21 cellular contexts compared by ENCODE assay signal in the genomic region with DNA sequence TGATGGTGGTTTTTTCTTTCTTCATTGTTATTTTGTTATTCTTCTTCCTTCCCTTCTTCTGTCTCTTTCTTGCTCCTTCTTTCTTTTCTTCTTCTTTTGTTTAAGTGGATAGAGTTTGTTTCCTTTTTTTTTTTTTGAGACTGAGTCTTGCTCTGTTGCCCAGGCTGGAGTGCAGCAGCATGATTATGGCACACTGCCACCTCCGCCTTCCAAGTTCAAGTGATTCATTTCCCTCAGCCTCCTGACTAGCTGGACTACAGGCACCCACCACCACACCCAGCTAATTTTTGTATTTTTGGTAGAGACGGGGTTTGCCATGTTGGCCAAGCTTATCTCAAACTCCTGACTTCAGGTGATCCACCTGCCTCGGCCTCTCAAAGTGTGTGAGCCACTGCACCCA. TPM values are rescaled to one million over a fixed set of nuclear protein-coding genes. Genes with fewer than 3 reads are reported as not detected.
DNase-seq lines count a peak whose midpoint lies in the region; ATAC-seq and TF ChIP-seq lines count a peak whose summit lies in the region.
"Had no signal": no experiment of that assay in that cellular context is flagged by ENCODE, and none has a peak within 500 bp of the region (broad histone marks: within the 10 kb centered on the region; RNA-seq: fewer than 3 reads in every experiment).

No MANE protein-coding gene starts in this region.

- no peak overlapping the region for H3K4me3 ChIP-seq in choroid plexus epithelial cell (ENCODE audit: low read depth, low read length)
- H3K4me3 ChIP-seq: A549, suprapubic skin had no signal

- H3K36me3 Mint-ChIP-seq in activated naive CD4-positive, alpha-beta T cell treated with anti-CD3 and anti-CD28 coated beads, Interleukin-2, amount 10 ng/mL, durations not matched to agents 7 days and 5 days = peaks cover 77% of the 10 kb centered on the region
- H3K36me3 Mint-ChIP-seq in activated naive CD4-positive, alpha-beta T cell treated with anti-CD3 and anti-CD28 coated beads, Interleukin-2, amount 50 U/mL, for 72 hours = peaks cover 32 to 61% of the 10 kb centered on the region in 2 donors
- H3K36me3 Mint-ChIP-seq in stimulated activated memory B cell treated with anti-CD40 and anti-IgM and Interleukin-4, amounts not matched to agents 10 μg/mL and 1 μg/mL and 100 μg/mL, for 72 hours = peaks cover 77% of the 10 kb centered on the region

- CTCF ChIA-PET in activated naive CD4-positive, alpha-beta T cell treated with anti-CD3 and anti-CD28 coated beads, Interleukin-2, amount 10 ng/mL, durations not matched to agents 7 days and 5 days (lab: Charles Lee) = no interaction called here

- H3K4me3 Mint-ChIP-seq in activated naive CD4-positive, alpha-beta T cell treated with anti-CD3 and anti-CD28 coated beads, Interleukin-2, amount 10 ng/mL, durations not matched to agents 7 days and 5 days = no peak overlapping the region
- no peak overlapping the region for H3K4me3 Mint-ChIP-seq in stimulated activated memory B cell treated with anti-CD40 and anti-IgM and Interleukin-4, amounts not matched to agents 10 μg/mL and 1 μg/mL and 100 μg/mL, for 72 hours
- H3K4me3 Mint-ChIP-seq: B cell; naive thymus-derived CD8-positive, alpha-beta T cell had no signal

- ATAC-seq in activated naive CD4-positive, alpha-beta T cell treated with anti-CD3 and anti-CD28 coated beads, Interleukin-2, amount 50 U/mL, for 72 hours = no peak
- ATAC-seq in stimulated activated memory B cell treated with anti-CD40 and anti-IgM and Interleukin-4, amounts not matched to agents 10 μg/mL and 1 μg/mL and 100 μg/mL, for 72 hours = no peak
- ATAC-seq: A549; naive thymus-derived CD8-positive, alpha-beta T cell had no signal

- no peaks in the 10 kb centered on the region for H3K27me3 Mint-ChIP-seq in activated naive CD4-positive, alpha-beta T cell treated with anti-CD3 and anti-CD28 coated beads, Interleukin-2, amount 10 ng/mL, durations not matched to agents 7 days and 5 days
- H3K27me3 Mint-ChIP-seq in stimulated activated memory B cell treated with anti-CD40 and anti-IgM and Interleukin-4, amounts not matched to agents 10 μg/mL and 1 μg/mL and 100 μg/mL, for 72 hours = no peaks in the 10 kb centered on the region
- H3K27me3 Mint-ChIP-seq: B cell; naive thymus-derived CD8-positive, alpha-beta T cell had no signal

- no peak for TF ChIP-seq CTCF in choroid plexus epithelial cell (conservative IDR thresholded peaks at IDR 0.05; ENCODE audit: low read depth, low read length)

- peaks cover 42% of the 10 kb centered on the region for H3K4me1 Mint-ChIP-seq in activated naive CD4-positive, alpha-beta T cell treated with anti-CD3 and anti-CD28 coated beads, Interleukin-2, amount 10 ng/mL, durations not matched to agents 7 days and 5 days
- peaks cover 10% of the 10 kb centered on the region for H3K4me1 Mint-ChIP-seq in stimulated activated memory B cell treated with anti-CD40 and anti-IgM and Interleukin-4, amounts not matched to agents 10 μg/mL and 1 μg/mL and 100 μg/mL, for 72 hours

- H3K27ac Mint-ChIP-seq in activated naive CD4-positive, alpha-beta T cell treated with anti-CD3 and anti-CD28 coated beads, Interleukin-2, amount 10 ng/mL, durations not matched to agents 7 days and 5 days = peak overlapping the region; percentile 34
- no peak overlapping the region for H3K27ac Mint-ChIP-seq in activated naive CD4-positive, alpha-beta T cell treated with anti-CD3 and anti-CD28 coated beads, Interleukin-2, amount 50 U/mL, for 72 hours
- no peak overlapping the region for H3K27ac Mint-ChIP-seq in stimulated activated memory B cell treated with anti-CD40 and anti-IgM and Interleukin-4, amounts not matched to agents 10 μg/mL and 1 μg/mL and 100 μg/mL, for 72 hours
- H3K27ac Mint-ChIP-seq: B cell had no signal

- H3K9me3 Mint-ChIP-seq in activated naive CD4-positive, alpha-beta T cell treated with anti-CD3 and anti-CD28 coated beads, Interleukin-2, amount 10 ng/mL, durations not matched to agents 7 days and 5 days = no peaks in the 10 kb centered on the region
- no peaks in the 10 kb centered on the region for H3K9me3 Mint-ChIP-seq in activated naive CD4-positive, alpha-beta T cell treated with anti-CD3 and anti-CD28 coated beads, Interleukin-2, amount 50 U/mL, for 72 hours
- H3K9me3 Mint-ChIP-seq in stimulated activated memory B cell treated with anti-CD40 and anti-IgM and Interleukin-4, amounts not matched to agents 10 μg/mL and 1 μg/mL and 100 μg/mL, for 72 hours = no peaks in the 10 kb centered on the region

- DNase-seq in activated naive CD4-positive, alpha-beta T cell treated with anti-CD3 and anti-CD28 coated beads, Interleukin-2, amount 10 ng/mL, durations not matched to agents 7 days and 5 days = no peak
- no peak for DNase-seq in activated naive CD4-positive, alpha-beta T cell treated with anti-CD3 and anti-CD28 coated beads, Interleukin-2, amount 50 U/mL, for 72 hours (ENCODE audit: low spot score in 2 of 2)
- peak; percentile 58 for DNase-seq in HT1080 (ENCODE audit: low read depth)
- DNase-seq in choroid plexus epithelial cell (ENCODE audit: low read depth) = peak; percentile 23
- DNase-seq in kidney tubule cell (ENCODE audit: low spot score) = peak; percentile 14
- DNase-seq in dedifferentiated amniotic fluid mesenchymal stem cell (ENCODE audit: extremely low spot score) = no peak
- DNase-seq in NCI-H1930 (lab: John Stamatoyannopoulos, UW) = no peak
- DNase-seq: activated CD4-positive, alpha-beta T cell treated with anti-CD3 and anti-CD28 coated beads for 4 hours; DMS79; GOT3; Kasumi-1; mesendoderm; naive thymus-derived CD8-positive, alpha-beta T cell; NCI-H1105; NCI-H446; OCI-M1; SIG-M5 had no signal

RNA-seq across cellular contexts. Expression of a gene that starts 40.3 kb away (rescaled TPM):
- total RNA-seq in activated naive CD4-positive, alpha-beta T cell treated with anti-CD3 and anti-CD28 coated beads, Interleukin-2, amount 50 U/mL, for 72 hours = 10 to 100 TPM; 16.4 to 30.4 TPM
- 3.1 and 3.9 TPM in 2 replicates for total RNA-seq in HT1080 (2014; rRNA removed; shearing (Covaris generic))
- polyA plus RNA-seq in HT1080 (2015; cell fraction: cytosol; rRNA removed) = 4.9 and 6.5 TPM in 2 replicates
- polyA plus RNA-seq in HT1080 (2015; cell fraction: nucleus; rRNA removed) = 11.0 and 13.8 TPM in 2 replicates

Comparison
In these comparisons a context has a peak if more than half of its experiments do, and no peak if none do; other contexts are left out.
1. DNase-seq: peak in HT1080 (single experiment), choroid plexus epithelial cell (single experiment) and kidney tubule cell (single experiment); none in activated naive CD4-positive, alpha-beta T cell treated with anti-CD3 and anti-CD28 coated beads, Interleukin-2, amount 10 ng/mL, durations not matched to agents 7 days and 5 days (single experiment), activated naive CD4-positive, alpha-beta T cell treated with anti-CD3 and anti-CD28 coated beads, Interleukin-2, amount 50 U/mL, for 72 hours (0 of 2), dedifferentiated amniotic fluid mesenchymal stem cell (single experiment) and NCI-H1930 (0 of 2).